ENCODE assay signal across 8 cellular contexts in the genomic region with DNA sequence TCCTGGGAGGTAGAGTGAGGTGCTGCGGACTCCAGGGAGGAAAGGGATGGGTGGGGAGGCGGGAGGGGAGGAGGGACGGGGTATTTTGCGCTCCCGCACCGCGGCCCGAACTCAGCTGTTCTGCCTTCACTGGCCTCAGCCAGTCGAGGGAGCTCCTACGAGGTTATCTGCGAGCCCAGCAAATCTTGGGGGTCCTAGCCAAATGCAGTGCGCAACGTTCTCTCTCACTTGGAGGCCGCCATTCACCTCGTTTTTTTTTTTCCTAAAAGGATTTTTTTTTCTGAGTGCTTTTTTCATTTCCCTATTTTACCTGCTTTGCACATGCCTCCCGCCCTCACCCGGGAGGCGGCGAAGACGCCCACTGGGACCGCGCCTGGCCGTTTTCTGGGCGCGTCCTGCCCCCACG. TPM values are rescaled to one million over a fixed set of nuclear protein-coding genes. Genes with fewer than 3 reads are reported as not detected.
DNase-seq lines count a peak whose midpoint lies in the region; ATAC-seq lines count a peak whose summit lies in the region.

No MANE protein-coding gene starts in this region.

- H3K36me3 ChIP-seq in iPS-15b (ENCODE audit: control insufficient read depth, insufficient read depth, low read length) (peaks cover 10% of the 10 kb centered on the region), subcutaneous abdominal adipose tissue (ENCODE audit: control insufficient read depth in 5 of 5, insufficient read depth in 5 of 5, low read length in 5 of 5) (peaks cover 0 to 3% (median under 1%) of the 10 kb centered on the region in 5 donors)

- no peak for DNase-seq in activated T-cell treated with anti-CD3 and anti-CD28 coated beads, Interleukin-2, amount 50 U/mL, for 24 hours
- DNase-seq in activated T-cell treated with anti-CD3 and anti-CD28 coated beads for 4 hours (no peak), midbrain (lab: John Stamatoyannopoulos, UW) (no peak), globus pallidus (ENCODE audit: low spot score) (no peak)
- no peak for DNase-seq in activated T-helper 1 cell treated with anti-CD3 and anti-CD28 coated beads, Interleukin-12 subunit alpha, Interleukin-12 subunit beta, Interleukin-2, Interleukin-4 antibody, amounts not matched to agents 30 ng/mL and 10 ng/mL and 1 ng/mL, durations not matched to agents 14 hours and 24 hours and 36 hours (ENCODE audit: low spot score)

- H3K4me1 ChIP-seq in iPS-15b (ENCODE audit: control insufficient read depth, insufficient read depth, low read length), result no peaks in the 10 kb centered on the region
- peaks cover 3 to 69% (median 61%) of the 10 kb centered on the region in 5 donors for H3K4me1 ChIP-seq in subcutaneous abdominal adipose tissue (ENCODE audit: control insufficient read depth in 5 of 5, insufficient read depth in 5 of 5, low read length in 5 of 5)

- no peaks in the 10 kb centered on the region for H3K9me3 ChIP-seq in iPS-15b (ENCODE audit: control insufficient read depth, insufficient read depth, low read length)
- H3K9me3 ChIP-seq in subcutaneous abdominal adipose tissue (ENCODE audit: control insufficient read depth in 5 of 5, low read length in 5 of 5), result no peaks in the 10 kb centered on the region

- no peak overlapping the region for H3K9ac ChIP-seq in iPS-15b (ENCODE audit: low read depth, low read length)
- H3K9ac ChIP-seq in subcutaneous abdominal adipose tissue (ENCODE audit: low read length in 5 of 5), result peak overlapping the region in 1 of 5 donors; percentile 53

- peaks cover 33% of the 10 kb centered on the region for H3K27me3 Mint-ChIP-seq in activated T-cell treated with anti-CD3 and anti-CD28 coated beads, Interleukin-2, amount 50 U/mL, for 24 hours
- peaks cover 4% of the 10 kb centered on the region for H3K27me3 Mint-ChIP-seq in activated T-helper 1 cell treated with anti-CD3 and anti-CD28 coated beads, Interleukin-12 subunit alpha, Interleukin-12 subunit beta, Interleukin-2, Interleukin-4 antibody, amounts not matched to agents 30 ng/mL and 10 ng/mL and 1 ng/mL, durations not matched to agents 14 hours and 24 hours and 36 hours (ENCODE audit: insufficient read depth)

- H3K4me1 Mint-ChIP-seq in activated T-cell treated with anti-CD3 and anti-CD28 coated beads, Interleukin-2, amount 50 U/mL, for 24 hours (ENCODE audit: low read depth), result peaks cover 68% of the 10 kb centered on the region
- H3K4me1 Mint-ChIP-seq in activated T-helper 1 cell treated with anti-CD3 and anti-CD28 coated beads, Interleukin-12 subunit alpha, Interleukin-12 subunit beta, Interleukin-2, Interleukin-4 antibody, amounts not matched to agents 30 ng/mL and 10 ng/mL and 1 ng/mL, durations not matched to agents 14 hours and 24 hours and 36 hours (ENCODE audit: low read depth), result peaks cover 47% of the 10 kb centered on the region

- intact Hi-C loops in activated T-helper 1 cell treated with anti-CD3 and anti-CD28 coated beads, Interleukin-12 subunit alpha, Interleukin-12 subunit beta, Interleukin-2, Interleukin-4 antibody, amounts not matched to agents 30 ng/mL and 10 ng/mL and 1 ng/mL, durations not matched to agents 14 hours and 24 hours and 36 hours (cut with micrococcal nuclease), result loop anchor here (5.0 to 10.0 kb wide), 3 partner anchors 355 to 512 kb away; a partner anchor contains a TSS

- no peak overlapping the region for H3K27ac ChIP-seq in subcutaneous abdominal adipose tissue (ENCODE audit: low read depth, low read length)

- H3K27ac Mint-ChIP-seq in activated T-cell treated with anti-CD3 and anti-CD28 coated beads, Interleukin-2, amount 50 U/mL, for 24 hours, result peak overlapping the region; percentile 95
- peak overlapping the region; percentile 97 for H3K27ac Mint-ChIP-seq in activated T-helper 1 cell treated with anti-CD3 and anti-CD28 coated beads, Interleukin-12 subunit alpha, Interleukin-12 subunit beta, Interleukin-2, Interleukin-4 antibody, amounts not matched to agents 30 ng/mL and 10 ng/mL and 1 ng/mL, durations not matched to agents 14 hours and 24 hours and 36 hours

- peak overlapping the region; percentile 82 for H3K4me3 Mint-ChIP-seq in activated T-cell treated with anti-CD3 and anti-CD28 coated beads, Interleukin-2, amount 50 U/mL, for 24 hours
- H3K4me3 Mint-ChIP-seq in activated T-helper 1 cell treated with anti-CD3 and anti-CD28 coated beads, Interleukin-12 subunit alpha, Interleukin-12 subunit beta, Interleukin-2, Interleukin-4 antibody, amounts not matched to agents 30 ng/mL and 10 ng/mL and 1 ng/mL, durations not matched to agents 14 hours and 24 hours and 36 hours, result peak overlapping the region; percentile 95

- H3K36me3 Mint-ChIP-seq in activated T-cell treated with anti-CD3 and anti-CD28 coated beads, Interleukin-2, amount 50 U/mL, for 24 hours (ENCODE audit: low read depth), result peaks cover 36% of the 10 kb centered on the region
- peaks cover 38% of the 10 kb centered on the region for H3K36me3 Mint-ChIP-seq in activated T-helper 1 cell treated with anti-CD3 and anti-CD28 coated beads, Interleukin-12 subunit alpha, Interleukin-12 subunit beta, Interleukin-2, Interleukin-4 antibody, amounts not matched to agents 30 ng/mL and 10 ng/mL and 1 ng/mL, durations not matched to agents 14 hours and 24 hours and 36 hours (ENCODE audit: low read depth)

- no peaks in the 10 kb centered on the region for H3K9me3 Mint-ChIP-seq in activated T-cell treated with anti-CD3 and anti-CD28 coated beads, Interleukin-2, amount 50 U/mL, for 24 hours
- H3K9me3 Mint-ChIP-seq in activated T-helper 1 cell treated with anti-CD3 and anti-CD28 coated beads, Interleukin-12 subunit alpha, Interleukin-12 subunit beta, Interleukin-2, Interleukin-4 antibody, amounts not matched to agents 30 ng/mL and 10 ng/mL and 1 ng/mL, durations not matched to agents 14 hours and 24 hours and 36 hours, result no peaks in the 10 kb centered on the region

- no peak for ATAC-seq in GM18861 (IDR thresholded peaks at IDR 0.05; ENCODE audit: unreplicated experiment)

- peaks cover 34% of the 10 kb centered on the region for H3K27me3 ChIP-seq in iPS-15b (ENCODE audit: control insufficient read depth, insufficient read depth, low read length)
- H3K27me3 ChIP-seq in subcutaneous abdominal adipose tissue (ENCODE audit: control insufficient read depth in 5 of 5, insufficient read depth in 4 of 5, low read length in 5 of 5), result peaks cover 0 to 5% (median 0%) of the 10 kb centered on the region in 5 donors

- H3K4me3 ChIP-seq in iPS-15b (ENCODE audit: low read depth, low read length) (peak overlapping the region; percentile 54), subcutaneous abdominal adipose tissue (ENCODE audit: low read depth in 1 of 5, low read length in 5 of 5) (peak overlapping the region in 4 of 5 donors; percentile 62 to 90 (median 77))

RNA-seq across cellular contexts. Expression of a gene that starts 0.9 kb away (rescaled TPM):
- 335 and 347 TPM in 2 replicates for total RNA-seq in activated T-helper 1 cell treated with anti-CD3 and anti-CD28 coated beads, Interleukin-12 subunit alpha, Interleukin-12 subunit beta, Interleukin-2, Interleukin-4 antibody, amounts not matched to agents 30 ng/mL and 10 ng/mL and 1 ng/mL, durations not matched to agents 14 hours and 24 hours and 36 hours
